In the genomic region with DNA sequence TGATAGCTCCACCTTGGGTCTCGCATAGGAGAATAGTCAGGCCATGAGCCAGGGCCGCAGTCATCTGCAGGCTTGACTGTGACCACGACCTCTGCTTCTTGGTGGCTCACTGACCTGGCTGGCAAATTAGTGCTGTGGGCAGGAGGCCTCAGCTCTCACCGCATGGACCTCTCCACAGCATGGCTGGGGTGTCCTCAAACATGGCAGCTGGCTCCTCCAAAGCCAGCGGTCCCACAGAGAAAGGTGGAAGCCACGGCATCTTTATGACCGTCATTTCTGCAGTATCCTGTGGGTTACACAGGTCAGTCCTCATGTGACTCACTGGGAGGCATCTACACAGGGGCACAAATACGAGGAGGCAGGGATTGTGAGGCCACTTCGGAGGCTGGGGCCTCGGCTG, we compare ENCODE assay signal across 14 cellular contexts. TPM values are rescaled to one million over a fixed set of nuclear protein-coding genes. Genes with fewer than 3 reads are reported as not detected.
DNase-seq lines count a peak whose midpoint lies in the region; ATAC-seq and TF ChIP-seq lines count a peak whose summit lies in the region.
"Had no signal": no experiment of that assay in that cellular context is flagged by ENCODE, and none has a peak within 500 bp of the region (broad histone marks: within the 10 kb centered on the region; RNA-seq: fewer than 3 reads in every experiment).

No MANE protein-coding gene starts in this region.

- WGBS in SK-N-SH (ENCODE audit: low lambda C conversion rate), result 87% methylated on average over 5 of the region's 10 CpGs

- no peaks in the 10 kb centered on the region for H3K27me3 Mint-ChIP-seq in stimulated activated naive CD8-positive, alpha-beta T cell treated with anti-CD3 and anti-CD28 coated beads, Interleukin-15, Interleukin-2, amounts not matched to agents 100 ng/mL and 50 ng/mL, for 24 hours
- no peaks in the 10 kb centered on the region; the same call in 1 of the 2 replicates for H3K27me3 Mint-ChIP-seq in WTC11 (ENCODE audit: low read depth)
- no peaks in the 10 kb centered on the region for H3K27me3 Mint-ChIP-seq in effector memory CD8-positive, alpha-beta T cell
- H3K27me3 Mint-ChIP-seq in T-helper 2 cell treated with Interferon-gamma antibody and Interleukin-4, amounts not matched to agents 5 μg/mL and 100 μg/mL, for 36 hours (ENCODE audit: low read depth), result no peaks in the 10 kb centered on the region
- H3K27me3 Mint-ChIP-seq: CD8-positive, alpha-beta memory T cell had no signal

- no peaks in the 10 kb centered on the region for H3K9me3 Mint-ChIP-seq in stimulated activated naive CD8-positive, alpha-beta T cell treated with anti-CD3 and anti-CD28 coated beads, Interleukin-15, Interleukin-2, amounts not matched to agents 100 ng/mL and 50 ng/mL, for 24 hours
- no peaks in the 10 kb centered on the region for H3K9me3 Mint-ChIP-seq in WTC11
- H3K9me3 Mint-ChIP-seq in effector memory CD8-positive, alpha-beta T cell, result no peaks in the 10 kb centered on the region
- no peaks in the 10 kb centered on the region for H3K9me3 Mint-ChIP-seq in stimulated activated effector memory CD8-positive, alpha-beta T cell treated with anti-CD3 and anti-CD28 coated beads, Interleukin-12 subunit alpha, Interleukin-12 subunit beta, amount 100 ng/mL, for 72 hours
- no peaks in the 10 kb centered on the region for H3K9me3 Mint-ChIP-seq in T-helper 2 cell treated with Interferon-gamma antibody and Interleukin-4, amounts not matched to agents 5 μg/mL and 100 μg/mL, for 36 hours
- H3K9me3 Mint-ChIP-seq: CD8-positive, alpha-beta memory T cell had no signal

- H4K20me1 ChIP-seq in SK-N-SH (ENCODE audit: insufficient read depth), result no peaks in the 10 kb centered on the region
- H4K20me1 ChIP-seq: BLaER1 had no signal

- peaks cover 4% of the 10 kb centered on the region for H3K36me3 Mint-ChIP-seq in stimulated activated naive CD8-positive, alpha-beta T cell treated with anti-CD3 and anti-CD28 coated beads, Interleukin-15, Interleukin-2, amounts not matched to agents 100 ng/mL and 50 ng/mL, for 24 hours (ENCODE audit: low read depth)
- no peaks in the 10 kb centered on the region for H3K36me3 Mint-ChIP-seq in WTC11
- H3K36me3 Mint-ChIP-seq in effector memory CD8-positive, alpha-beta T cell (ENCODE audit: insufficient read depth), result peaks cover 23% of the 10 kb centered on the region
- peaks cover 15% of the 10 kb centered on the region for H3K36me3 Mint-ChIP-seq in stimulated activated effector memory CD8-positive, alpha-beta T cell treated with anti-CD3 and anti-CD28 coated beads, Interleukin-12 subunit alpha, Interleukin-12 subunit beta, amount 100 ng/mL, for 72 hours
- peaks cover 5% of the 10 kb centered on the region for H3K36me3 Mint-ChIP-seq in T-helper 2 cell treated with Interferon-gamma antibody and Interleukin-4, amounts not matched to agents 5 μg/mL and 100 μg/mL, for 36 hours (ENCODE audit: low read depth)

- no peak for ATAC-seq in stimulated activated naive CD8-positive, alpha-beta T cell treated with anti-CD3 and anti-CD28 coated beads, Interleukin-15, Interleukin-2, amounts not matched to agents 100 U/mL and 50 U/mL, for 24 hours
- no peak for ATAC-seq in WTC11
- ATAC-seq in effector memory CD8-positive, alpha-beta T cell (replicated peaks), result no peak
- no peak for ATAC-seq in stimulated activated effector memory CD8-positive, alpha-beta T cell treated with anti-CD3 and anti-CD28 coated beads, Interleukin-12 subunit alpha, Interleukin-12 subunit beta, amount 100 ng/mL, for 72 hours
- ATAC-seq: GM12878 had no signal

- H3K79me2 ChIP-seq in SK-N-SH (ENCODE audit: insufficient read depth), result no peaks in the 10 kb centered on the region

- H3K4me3 Mint-ChIP-seq in stimulated activated naive CD8-positive, alpha-beta T cell treated with anti-CD3 and anti-CD28 coated beads, Interleukin-15, Interleukin-2, amounts not matched to agents 100 ng/mL and 50 ng/mL, for 24 hours, result no peak overlapping the region
- H3K4me3 Mint-ChIP-seq in WTC11, result no peak overlapping the region
- no peak overlapping the region for H3K4me3 Mint-ChIP-seq in effector memory CD8-positive, alpha-beta T cell
- H3K4me3 Mint-ChIP-seq in stimulated activated effector memory CD8-positive, alpha-beta T cell treated with anti-CD3 and anti-CD28 coated beads, Interleukin-12 subunit alpha, Interleukin-12 subunit beta, amount 100 ng/mL, for 72 hours, result no peak overlapping the region
- no peak overlapping the region for H3K4me3 Mint-ChIP-seq in T-helper 2 cell treated with Interferon-gamma antibody and Interleukin-4, amounts not matched to agents 5 μg/mL and 100 μg/mL, for 36 hours

- H3K4me1 ChIP-seq in SK-N-SH (ENCODE audit: control insufficient read depth in 1 of 2, insufficient read depth in 2 of 2, low read depth in 1 of 2, low read length in 1 of 2), result peaks cover 4 to 25% of the 10 kb centered on the region in 2 experiments; a peak in 2 of 4 replicates

- H3K27me3 ChIP-seq in SK-N-SH (ENCODE audit: insufficient read depth), result no peaks in the 10 kb centered on the region
- H3K27me3 ChIP-seq: BLaER1 had no signal

- TF ChIP-seq EP300 in SK-N-SH (IDR thresholded peaks at IDR 0.05; ENCODE audit: borderline replicate concordance in 1 of 2, low read depth in 1 of 2, low read length in 1 of 2), result no peak

- no peak overlapping the region for H2AFZ ChIP-seq in SK-N-SH (ENCODE audit: low read depth)

- no peak overlapping the region for H3K4me2 ChIP-seq in SK-N-SH
- H3K4me2 ChIP-seq: BLaER1 had no signal

- no peak overlapping the region; a peak in 1 of 4 replicates for H3K27ac ChIP-seq in SK-N-SH (ENCODE audit: low read depth in 2 of 2, low read length in 1 of 2)
- H3K27ac ChIP-seq: 22Rv1, BLaER1 had no signal

- CTCF ChIA-PET in WTC11 (lab: Charles Lee) (interaction anchor here (3.3 to 3.8 kb wide), 2 partner anchors 205 to 330 kb away, joined by 32 to 72 read pairs; no protein-coding TSS in a partner anchor), SK-N-SH (lab: Yijun Ruan, JAX) (interaction anchor here (0.6 to 7.3 kb wide), 5 partner anchors 44 to 330 kb away, joined by 3 to 105 read pairs (median 8); partner anchors contain the start of gene GALNT10)

- POLR2A ChIA-PET in WTC11 (lab: Charles Lee), result interaction anchor here (0.6 kb wide), 1 partner anchor 230 kb away, joined by 3 read pairs; no protein-coding TSS in a partner anchor
- POLR2A ChIA-PET in SK-N-SH (lab: Yijun Ruan, JAX), result no interaction called here

- peak overlapping the region; percentile 3 for H3K27ac Mint-ChIP-seq in stimulated activated naive CD8-positive, alpha-beta T cell treated with anti-CD3 and anti-CD28 coated beads, Interleukin-15, Interleukin-2, amounts not matched to agents 100 ng/mL and 50 ng/mL, for 24 hours
- 0 out of 2 replicates have a peak overlapping the region, but pooled peaks have one; percentile 8 for H3K27ac Mint-ChIP-seq in WTC11
- H3K27ac Mint-ChIP-seq in effector memory CD8-positive, alpha-beta T cell, result peak overlapping the region; percentile 42 to 76
- peak overlapping the region; percentile 79 for H3K27ac Mint-ChIP-seq in stimulated activated effector memory CD8-positive, alpha-beta T cell treated with anti-CD3 and anti-CD28 coated beads, Interleukin-12 subunit alpha, Interleukin-12 subunit beta, amount 100 ng/mL, for 72 hours
- no peak overlapping the region for H3K27ac Mint-ChIP-seq in T-helper 2 cell treated with Interferon-gamma antibody and Interleukin-4, amounts not matched to agents 5 μg/mL and 100 μg/mL, for 36 hours

- no peak for TF ChIP-seq RAD21 in SK-N-SH (IDR thresholded peaks at IDR 0.05; ENCODE audit: low read length)

- peaks cover 14 to 16% of the 10 kb centered on the region in 2 experiments for H3K36me3 ChIP-seq in SK-N-SH (replicated peaks in 1 of 2; ENCODE audit: control insufficient read depth in 1 of 2, insufficient read depth in 2 of 2, low read length in 1 of 2)
- H3K36me3 ChIP-seq: BLaER1 had no signal

- H3F3A ChIP-seq in SK-N-SH (replicated peaks; ENCODE audit: insufficient read depth), result no peaks in the 10 kb centered on the region

- no peaks in the 10 kb centered on the region for H3K9me2 ChIP-seq in SK-N-SH

- peaks cover 9% of the 10 kb centered on the region for H3K4me1 Mint-ChIP-seq in stimulated activated naive CD8-positive, alpha-beta T cell treated with anti-CD3 and anti-CD28 coated beads, Interleukin-15, Interleukin-2, amounts not matched to agents 100 ng/mL and 50 ng/mL, for 24 hours (ENCODE audit: low read depth)
- peaks cover 13% of the 10 kb centered on the region for H3K4me1 Mint-ChIP-seq in WTC11
- peaks cover 12 to 17% of the 10 kb centered on the region in 2 donors for H3K4me1 Mint-ChIP-seq in effector memory CD8-positive, alpha-beta T cell (ENCODE audit: low read depth in 2 of 2)
- H3K4me1 Mint-ChIP-seq in stimulated activated effector memory CD8-positive, alpha-beta T cell treated with anti-CD3 and anti-CD28 coated beads, Interleukin-12 subunit alpha, Interleukin-12 subunit beta, amount 100 ng/mL, for 72 hours, result peaks cover 21% of the 10 kb centered on the region
- H3K4me1 Mint-ChIP-seq in T-helper 2 cell treated with Interferon-gamma antibody and Interleukin-4, amounts not matched to agents 5 μg/mL and 100 μg/mL, for 36 hours (ENCODE audit: low read depth), result peaks cover 4% of the 10 kb centered on the region

- no peak overlapping the region for H3K4me3 ChIP-seq in SK-N-SH (ENCODE audit: low read depth in 2 of 2, low read length in 1 of 2)
- H3K4me3 ChIP-seq: BLaER1, GM12878 had no signal

- H3K9me3 ChIP-seq in SK-N-SH, result no peaks in the 10 kb centered on the region
- H3K9me3 ChIP-seq: BLaER1 had no signal

- no peak overlapping the region for H3K9ac ChIP-seq in SK-N-SH
- H3K9ac ChIP-seq: BLaER1 had no signal

- no peak for DNase-seq in stimulated activated naive CD8-positive, alpha-beta T cell treated with anti-CD3 and anti-CD28 coated beads, Interleukin-15, Interleukin-2, amounts not matched to agents 100 U/mL and 50 U/mL, for 24 hours
- no peak for DNase-seq in WTC11 (ENCODE audit: low spot score)
- DNase-seq in effector memory CD8-positive, alpha-beta T cell, result no peak
- DNase-seq in stimulated activated effector memory CD8-positive, alpha-beta T cell treated with anti-CD3 and anti-CD28 coated beads, Interleukin-12 subunit alpha, Interleukin-12 subunit beta, amount 100 ng/mL, for 72 hours (ENCODE audit: low spot score in 2 of 2), result no peak
- no peak for DNase-seq in NCI-H345 treated with DMSO at 0.1 percent for 48 hours (lab: John Stamatoyannopoulos, UW; ENCODE audit: unreplicated experiment)
- no peak for DNase-seq in SK-N-SH
- no peak for DNase-seq in T-helper 2 cell treated with Interferon-gamma antibody and Interleukin-4, amounts not matched to agents 5 μg/mL and 100 μg/mL, for 36 hours (ENCODE audit: low spot score)
- DNase-seq: CD8-positive, alpha-beta memory T cell; DMS53; HCEC 1CT had no signal

- TF ChIP-seq CTCF in WTC11 (IDR thresholded peaks at IDR 0.05), result no peak
- TF ChIP-seq CTCF in SK-N-SH (IDR thresholded peaks at IDR 0.05), result no peak

TF ChIP-seq in SK-N-SH, 30 proteins besides CTCF, POLR2A, EP300 and RAD21 (continues in another document):
- no peak for TF ChIP-seq EZH2phosphoT487 (IDR thresholded peaks at IDR 0.05; ENCODE audit: borderline replicate concordance, low read depth)

RNA-seq across cellular contexts. Expression of gene SAP30L, which starts 43.2 kb away (rescaled TPM):
- total RNA-seq in WTC11 (2021), result 25.6 to 33.5 TPM (median 32.0 TPM) in 3 replicates
- polyA plus RNA-seq in SK-N-SH (2012; rRNA removed), result 26.6 and 29.1 TPM in 2 replicates
- polyA plus RNA-seq in SK-N-SH (2012; cell fraction: cytosol; rRNA removed), result 28.6 and 36.0 TPM in 2 replicates
- polyA plus RNA-seq in SK-N-SH (2012; cell fraction: nucleus; rRNA removed), result 22.6 and 31.8 TPM in 2 replicates
